ENCODE assay signal across 18 cellular contexts in the genomic region with DNA sequence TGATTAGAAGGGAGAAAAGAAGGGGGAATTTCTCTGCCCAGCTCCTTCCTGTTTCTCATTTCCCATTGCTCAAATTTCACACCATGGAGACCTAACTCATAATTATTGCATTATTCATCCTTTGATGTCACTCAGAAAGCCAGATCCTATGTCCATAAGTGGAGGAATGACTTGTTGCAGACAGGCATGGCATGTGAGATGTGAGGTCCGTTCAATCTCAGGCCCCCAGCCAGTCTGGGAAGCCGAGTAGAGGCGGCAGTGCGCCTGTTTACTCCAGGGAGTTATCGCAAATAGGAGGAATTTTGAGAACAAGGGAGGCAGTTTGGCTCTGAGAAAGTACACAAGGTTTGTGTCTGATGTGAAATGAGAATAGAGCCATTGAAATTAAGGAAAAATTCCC. TPM values are rescaled to one million over a fixed set of nuclear protein-coding genes. Genes with fewer than 3 reads are reported as not detected.
DNase-seq lines count a peak whose midpoint lies in the region; TF ChIP-seq lines count a peak whose summit lies in the region.
"Had no signal": no experiment of that assay in that cellular context is flagged by ENCODE, and none has a peak within 500 bp of the region (broad histone marks: within the 10 kb centered on the region; RNA-seq: fewer than 3 reads in every experiment).

No MANE protein-coding gene starts in this region.

- no peak overlapping the region for H3K4me3 ChIP-seq in MG63
- H3K4me3 ChIP-seq: upper lobe of left lung had no signal

- H3K27ac Mint-ChIP-seq in endothelial cell (ENCODE audit: unreplicated experiment): no peak overlapping the region
- H3K27ac Mint-ChIP-seq: activated naive CD4-positive, alpha-beta T cell treated with anti-CD3 and anti-CD28 coated beads for 36 hours; brain; immature natural killer cell had no signal

- H3K9me3 Mint-ChIP-seq in endothelial cell (ENCODE audit: unreplicated experiment): no peaks in the 10 kb centered on the region
- H3K9me3 Mint-ChIP-seq: activated naive CD4-positive, alpha-beta T cell treated with anti-CD3 and anti-CD28 coated beads for 36 hours had no signal

- no peaks in the 10 kb centered on the region for H3K36me3 ChIP-seq in MG63
- H3K36me3 ChIP-seq: upper lobe of left lung had no signal

- H3K4me3 Mint-ChIP-seq in endothelial cell (ENCODE audit: unreplicated experiment): no peak overlapping the region
- H3K4me3 Mint-ChIP-seq: activated naive CD4-positive, alpha-beta T cell treated with anti-CD3 and anti-CD28 coated beads for 36 hours; brain; immature natural killer cell had no signal

- H3K27me3 Mint-ChIP-seq in endothelial cell (ENCODE audit: unreplicated experiment): no peaks in the 10 kb centered on the region
- H3K27me3 Mint-ChIP-seq: brain had no signal

- no peaks in the 10 kb centered on the region for H3K27me3 ChIP-seq in MG63

- H3K36me3 Mint-ChIP-seq in endothelial cell (ENCODE audit: low read depth, unreplicated experiment): no peaks in the 10 kb centered on the region
- H3K36me3 Mint-ChIP-seq: brain, immature natural killer cell had no signal

- DNase-seq in AG20443 (ENCODE audit: low spot score): peak; percentile 24
- peak; percentile 3 for DNase-seq in MG63
- peak; percentile 24 for DNase-seq in fibroblast of gingiva (ENCODE audit: low read depth)
- DNase-seq in non-pigmented ciliary epithelial cell (ENCODE audit: low read depth): peak; percentile 11
- DNase-seq in NCI-H2107 treated with DMSO at 0.1 percent for 48 hours (lab: John Stamatoyannopoulos, UW; ENCODE audit: unreplicated experiment): no peak
- no peak for DNase-seq in NCI-H446 treated with DMSO at 0.1 percent for 48 hours (lab: John Stamatoyannopoulos, UW)
- DNase-seq in endothelial cell (ENCODE audit: low spot score): no peak
- no peak for DNase-seq in ureter (ENCODE audit: low spot score)
- DNase-seq: ACHN; activated CD8-positive, alpha-beta memory T cell treated with anti-CD3 and anti-CD28 coated beads, Interleukin-2, amount 50 U/mL, for 4 hours; activated naive CD4-positive, alpha-beta T cell treated with anti-CD3 and anti-CD28 coated beads for 36 hours; immature natural killer cell; mesendoderm; NCI-H1417; NCI-H226; T1000; upper lobe of left lung had no signal

- peaks cover 5% of the 10 kb centered on the region for H3K4me1 Mint-ChIP-seq in endothelial cell (ENCODE audit: unreplicated experiment)
- H3K4me1 Mint-ChIP-seq: brain, immature natural killer cell had no signal

- H3K9me3 ChIP-seq in MG63: no peaks in the 10 kb centered on the region
- H3K9me3 ChIP-seq: upper lobe of left lung had no signal

- TF ChIP-seq CTCF in endothelial cell (IDR thresholded peaks at IDR 0.05; ENCODE audit: unreplicated experiment): no peak

RNA-seq across cellular contexts. Expression of a gene that starts 26.9 kb away (rescaled TPM):
- total RNA-seq in MG63 (2014; rRNA removed; shearing (Covaris generic); ENCODE audit: low replicate concordance): 1.4 and 2.6 TPM in 2 replicates
- total RNA-seq in endothelial cell (ENCODE audit: unreplicated experiment) (15.8 TPM), ureter (34.8 TPM)

Comparison
In these comparisons a context has a peak if more than half of its experiments do, and no peak if none do; other contexts are left out.
1. DNase-seq: peak in AG20443 (single experiment), MG63 (single experiment), fibroblast of gingiva (single experiment) and non-pigmented ciliary epithelial cell (single experiment); none in NCI-H2107 treated with DMSO at 0.1 percent for 48 hours (single experiment), NCI-H446 treated with DMSO at 0.1 percent for 48 hours (single experiment), endothelial cell (single experiment) and ureter (single experiment).